19 cellular contexts compared by ENCODE assay signal in the genomic region with DNA sequence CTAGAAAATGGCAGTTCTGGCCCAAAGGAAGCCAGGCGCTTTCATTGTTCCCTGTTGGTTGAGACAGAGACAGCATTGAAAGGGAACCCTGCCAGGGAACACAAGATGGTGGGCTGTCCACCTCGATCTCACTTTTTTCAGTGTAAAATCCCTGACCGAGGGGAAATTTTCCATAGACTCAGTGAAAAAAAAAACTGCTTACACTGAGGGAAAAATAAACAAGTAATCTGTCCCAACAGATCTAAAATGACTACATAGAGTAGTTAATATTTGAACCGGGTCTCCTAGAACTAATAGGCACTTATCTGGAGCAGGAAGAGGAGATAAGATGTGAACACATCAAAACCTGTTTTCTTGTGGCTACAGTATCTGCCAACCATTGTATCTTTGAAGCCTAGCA.
"Had no signal": no experiment of that assay in that cellular context is flagged by ENCODE, and none has a peak within 500 bp of the region (broad histone marks: within the 10 kb centered on the region; RNA-seq: fewer than 3 reads in every experiment).

No MANE protein-coding gene starts in this region.

- DNase-seq: activated CD4-positive, alpha-beta memory T cell treated with anti-CD3 and anti-CD28 coated beads, Interleukin-2, amount 10 ng/mL, durations not matched to agents 7 days and 5 days; activated CD4-positive, alpha-beta T cell treated with anti-CD3 and anti-CD28 coated beads for 48 hours; activated CD4-positive, CD25-positive, alpha-beta regulatory T cell; activated CD8-positive, alpha-beta memory T cell treated with anti-CD3 and anti-CD28 coated beads, Interleukin-2, amount 10 ng/mL, durations not matched to agents 7 days and 5 days; activated naive CD8-positive, alpha-beta T cell treated with anti-CD3 and anti-CD28 coated beads, Interleukin-2, amount 10 ng/mL, durations not matched to agents 7 days and 5 days; amygdala; effector memory CD8-positive, alpha-beta T cell; hippocampal formation; islet precursor cell; left lung; mucosa of descending colon; naive B cell; ovary; stimulated activated naive CD8-positive, alpha-beta T cell treated with anti-CD3 and anti-CD28 coated beads, Interleukin-15, Interleukin-2, amounts not matched to agents 100 U/mL and 50 U/mL, for 24 hours; T-helper 1 cell; T-helper 9 cell; uterus had no signal

- H3K36me3 ChIP-seq: left lung, ovary, tibial nerve, uterus had no signal

- H3K27me3 ChIP-seq: left lung, ovary, tibial nerve, uterus had no signal

- H3K27ac ChIP-seq: left lung, ovary, tibial nerve, uterus had no signal

- H3K4me1 Mint-ChIP-seq: activated CD4-positive, alpha-beta memory T cell treated with anti-CD3 and anti-CD28 coated beads, Interleukin-2, amount 10 ng/mL, durations not matched to agents 7 days and 5 days; activated CD8-positive, alpha-beta memory T cell treated with anti-CD3 and anti-CD28 coated beads, Interleukin-2, amount 10 ng/mL, durations not matched to agents 7 days and 5 days; activated naive CD8-positive, alpha-beta T cell treated with anti-CD3 and anti-CD28 coated beads, Interleukin-2, amount 10 ng/mL, durations not matched to agents 7 days and 5 days; memory B cell; naive B cell had no signal

- H3K9me3 ChIP-seq: mucosa of descending colon, ovary, uterus had no signal

- H3K27ac Mint-ChIP-seq: activated CD4-positive, alpha-beta memory T cell treated with anti-CD3 and anti-CD28 coated beads, Interleukin-2, amount 10 ng/mL, durations not matched to agents 7 days and 5 days; activated CD8-positive, alpha-beta memory T cell treated with anti-CD3 and anti-CD28 coated beads, Interleukin-2, amount 10 ng/mL, durations not matched to agents 7 days and 5 days; activated naive CD8-positive, alpha-beta T cell treated with anti-CD3 and anti-CD28 coated beads, Interleukin-2, amount 10 ng/mL, durations not matched to agents 7 days and 5 days; effector memory CD8-positive, alpha-beta T cell; memory B cell; naive B cell had no signal

- H3K4me3 Mint-ChIP-seq: activated CD4-positive, alpha-beta memory T cell treated with anti-CD3 and anti-CD28 coated beads, Interleukin-2, amount 10 ng/mL, durations not matched to agents 7 days and 5 days; activated CD8-positive, alpha-beta memory T cell treated with anti-CD3 and anti-CD28 coated beads, Interleukin-2, amount 10 ng/mL, durations not matched to agents 7 days and 5 days; activated naive CD8-positive, alpha-beta T cell treated with anti-CD3 and anti-CD28 coated beads, Interleukin-2, amount 10 ng/mL, durations not matched to agents 7 days and 5 days; effector memory CD8-positive, alpha-beta T cell; memory B cell; naive B cell had no signal

- H3K36me3 Mint-ChIP-seq: activated CD8-positive, alpha-beta memory T cell treated with anti-CD3 and anti-CD28 coated beads, Interleukin-2, amount 10 ng/mL, durations not matched to agents 7 days and 5 days; activated naive CD8-positive, alpha-beta T cell treated with anti-CD3 and anti-CD28 coated beads, Interleukin-2, amount 10 ng/mL, durations not matched to agents 7 days and 5 days; memory B cell; naive B cell had no signal

- H3K4me3 ChIP-seq: left lung, mucosa of descending colon, ovary, tibial nerve, uterus had no signal

- ATAC-seq: activated CD8-positive, alpha-beta memory T cell treated with anti-CD3 and anti-CD28 coated beads, Interleukin-2, amount 10 ng/mL, durations not matched to agents 7 days and 5 days; effector memory CD8-positive, alpha-beta T cell; left lung; mucosa of descending colon; stimulated activated naive CD8-positive, alpha-beta T cell treated with anti-CD3 and anti-CD28 coated beads, Interleukin-15, Interleukin-2, amounts not matched to agents 100 U/mL and 50 U/mL, for 24 hours had no signal

- H3K4me1 ChIP-seq: left lung, tibial nerve, uterus had no signal

- H3K27me3 Mint-ChIP-seq: activated CD4-positive, alpha-beta memory T cell treated with anti-CD3 and anti-CD28 coated beads, Interleukin-2, amount 10 ng/mL, durations not matched to agents 7 days and 5 days; activated CD8-positive, alpha-beta memory T cell treated with anti-CD3 and anti-CD28 coated beads, Interleukin-2, amount 10 ng/mL, durations not matched to agents 7 days and 5 days; activated naive CD8-positive, alpha-beta T cell treated with anti-CD3 and anti-CD28 coated beads, Interleukin-2, amount 10 ng/mL, durations not matched to agents 7 days and 5 days; effector memory CD8-positive, alpha-beta T cell; memory B cell had no signal

- H3K9me3 Mint-ChIP-seq: activated CD4-positive, alpha-beta memory T cell treated with anti-CD3 and anti-CD28 coated beads, Interleukin-2, amount 10 ng/mL, durations not matched to agents 7 days and 5 days had no signal
